ENCODE assay signal across 8 cellular contexts in genomic region chr11:9461760-9462134, GRCh38. TPM values are rescaled to one million over a fixed set of nuclear protein-coding genes. Genes with fewer than 3 reads are reported as not detected.
DNase-seq lines count a peak whose midpoint lies in the region; ATAC-seq, FAIRE-seq and TF ChIP-seq lines count a peak whose summit lies in the region.

No MANE protein-coding gene starts in this region.

- TF ChIP-seq CTCF in CD4-positive, alpha-beta T cell (IDR thresholded peaks at IDR 0.05): no peak

- POLR2A ChIA-PET in CD4-positive, alpha-beta T cell (lab: Charles Lee): interaction anchor here (0.5 to 4.9 kb wide), 21 partner anchors 8 to 1348 kb away, joined by 3 to 60 read pairs (median 6); partner anchors contain the start of genes EIF4G2, IPO7, NRIP3 and TMEM41B

- no peaks in the 10 kb centered on the region for H3K9me3 ChIP-seq in CD4-positive, alpha-beta T cell (ENCODE audit: control insufficient read depth, low read length)
- H3K9me3 ChIP-seq in HUES6 (ENCODE audit: control insufficient read depth, insufficient read depth, low read depth, low read length) (no peaks in the 10 kb centered on the region), iPS DF 6.9 (ENCODE audit: control insufficient read depth, insufficient read depth, low read length) (no peaks in the 10 kb centered on the region), small intestine (ENCODE audit: control insufficient read depth, low read depth) (no peaks in the 10 kb centered on the region)

- peaks cover 30% of the 10 kb centered on the region for H3K4me1 Mint-ChIP-seq in CD4-positive, alpha-beta T cell (ENCODE audit: low read depth)
- H3K4me1 Mint-ChIP-seq in activated naive CD8-positive, alpha-beta T cell (ENCODE audit: low read depth): peaks cover 26% of the 10 kb centered on the region

- H3K9me3 Mint-ChIP-seq in CD4-positive, alpha-beta T cell: peaks cover 2% of the 10 kb centered on the region
- H3K9me3 Mint-ChIP-seq in activated naive CD8-positive, alpha-beta T cell (ENCODE audit: low read depth): no peaks in the 10 kb centered on the region

- H3K4me3 Mint-ChIP-seq in CD4-positive, alpha-beta T cell: peak overlapping the region; percentile 99
- peak overlapping the region; percentile 98 for H3K4me3 Mint-ChIP-seq in activated naive CD8-positive, alpha-beta T cell

- H3K4me1 ChIP-seq in HUES6 (ENCODE audit: control insufficient read depth, insufficient read depth, low read length) (0 out of 2 replicates have a peak, but pooled peaks cover 5% of the 10 kb centered on the region), iPS DF 6.9 (ENCODE audit: control insufficient read depth, insufficient read depth, low read length) (no peaks in the 10 kb centered on the region), small intestine (ENCODE audit: control insufficient read depth in 2 of 2, insufficient read depth in 1 of 2, low read depth in 1 of 2, low read length in 1 of 2) (peaks cover 0 to 3% of the 10 kb centered on the region in 2 donors)

- peak overlapping the region; percentile 85 for H3K4me3 ChIP-seq in HUES6 (ENCODE audit: low read depth, low read length)
- peak overlapping the region; percentile 64; the same call in 1 of the 2 replicates for H3K4me3 ChIP-seq in iPS DF 6.9 (ENCODE audit: low read length)
- peak overlapping the region; percentile 75 to 77 for H3K4me3 ChIP-seq in small intestine (ENCODE audit: low read depth in 1 of 2, low read length in 2 of 2)

- CTCF ChIA-PET in CD4-positive, alpha-beta T cell (lab: Charles Lee): no interaction called here

- no peak for ATAC-seq in CD4-positive, alpha-beta T cell (ENCODE audit: poor library complexity)
- ATAC-seq in HG03520 (IDR thresholded peaks at IDR 0.05; ENCODE audit: unreplicated experiment): no peak

- FAIRE-seq in small intestine (lab: Jason Lieb, UNC): no peak

- H3K27ac ChIP-seq in CD4-positive, alpha-beta T cell (ENCODE audit: low read depth, low read length): peak overlapping the region; percentile 95
- H3K27ac ChIP-seq in HUES6 (ENCODE audit: low read depth, low read length) (peak overlapping the region; percentile 98), iPS DF 6.9 (ENCODE audit: low read length) (no peak overlapping the region), small intestine (ENCODE audit: low read depth in 1 of 2, low read length in 1 of 2) (peak overlapping the region; percentile 97 to 99)

- peak overlapping the region; percentile 96 for H3K9ac ChIP-seq in HUES6 (ENCODE audit: low read length)

- H3K36me3 ChIP-seq in HUES6 (ENCODE audit: control insufficient read depth, insufficient read depth, low read length) (no peaks in the 10 kb centered on the region), iPS DF 6.9 (ENCODE audit: control insufficient read depth, insufficient read depth, low read length) (no peaks in the 10 kb centered on the region), small intestine (ENCODE audit: control insufficient read depth in 2 of 2, insufficient read depth in 2 of 2, low read length in 2 of 2) (no peaks in the 10 kb centered on the region)

- WGBS in iPS DF 6.9 (ENCODE audit: insufficient coverage, insufficient read length): no CpG with 5 or more reads among the region's 10 CpGs
- 0 to 1% (median 1%) methylated on average over 10 of the region's 10 CpGs for whole genome bisulfite sequencing in small intestine, 3 donors

- peaks cover 30% of the 10 kb centered on the region for H3K36me3 Mint-ChIP-seq in CD4-positive, alpha-beta T cell (ENCODE audit: low read depth)
- H3K36me3 Mint-ChIP-seq in activated naive CD8-positive, alpha-beta T cell: peaks cover 5% of the 10 kb centered on the region

- H3K27me3 Mint-ChIP-seq in CD4-positive, alpha-beta T cell: no peaks in the 10 kb centered on the region
- no peaks in the 10 kb centered on the region for H3K27me3 Mint-ChIP-seq in activated naive CD8-positive, alpha-beta T cell

- DNase-seq in CD4-positive, alpha-beta T cell: no peak
- DNase-seq in iPS DF 6.9 (ENCODE audit: low read depth, low spot score) (no peak), small intestine (peak; percentile 25), SW480 (ENCODE audit: low spot score) (no peak), posterior vena cava (ENCODE audit: low spot score) (no peak)

- intact Hi-C loops in CD4-positive, alpha-beta T cell (cut with DNase I, micrococcal nuclease): loop anchor here (2.0 to 10.0 kb wide), 9 partner anchors 77 to 1396 kb away; partner anchors contain the start of genes IPO7 (in 2 of the 2), DENND5A (in 1 of the 2), RPL27A (in 1 of the 2) and TMEM41B (in 1 of the 2)
- intact Hi-C loops in posterior vena cava (cut with DNase I): no loop called here

- H3K27me3 ChIP-seq in CD4-positive, alpha-beta T cell (ENCODE audit: control insufficient read depth, insufficient read depth, low read length): no peaks in the 10 kb centered on the region
- H3K27me3 ChIP-seq in HUES6 (ENCODE audit: control insufficient read depth, insufficient read depth, low read length) (no peaks in the 10 kb centered on the region), iPS DF 6.9 (ENCODE audit: control insufficient read depth, insufficient read depth, low read length) (no peaks in the 10 kb centered on the region), small intestine (ENCODE audit: control insufficient read depth in 2 of 2, insufficient read depth in 2 of 2, low read length in 2 of 2) (no peaks in the 10 kb centered on the region)

- peak overlapping the region; percentile 100 for H3K27ac Mint-ChIP-seq in CD4-positive, alpha-beta T cell
- H3K27ac Mint-ChIP-seq in activated naive CD8-positive, alpha-beta T cell: peak overlapping the region; percentile 96

RNA-seq across cellular contexts. Expression of gene ZNF143, which starts 0.9 kb away (rescaled TPM):
- 10 to 100 TPM; 18.0 to 20.3 TPM for total RNA-seq in CD4-positive, alpha-beta T cell
- 10 to 100 TPM; 16.8 to 18.9 (median 17.2) TPM for polyA plus RNA-seq in small intestine
- total RNA-seq in posterior vena cava: 10 to 100 TPM; 28.5 to 31.3 TPM

Comparison
In these comparisons a context has a peak if more than half of its experiments do, and no peak if none do; other contexts are left out.
1. intact Hi-C loops: an anchor here in CD4-positive, alpha-beta T cell (2.0 to 10.0 kb wide); none called in posterior vena cava.